In genomic region chr9:107660976-107661375, GRCh38 we compare ENCODE assay signal across 8 cellular contexts.
"Had no signal": no experiment of that assay in that cellular context is flagged by ENCODE, and none has a peak within 500 bp of the region (broad histone marks: within the 10 kb centered on the region; RNA-seq: fewer than 3 reads in every experiment).

No MANE protein-coding gene starts in this region.

- ATAC-seq: GM12878 had no signal

- DNase-seq: GDM1, GF-D8 had no signal

- H3K4me3 ChIP-seq: GM12878 had no signal

- FAIRE-seq: G401.6, GM12878, GM12891, GM12892, GM18507, GM19239 had no signal
